25 cellular contexts compared by ENCODE assay signal in the genomic region with DNA sequence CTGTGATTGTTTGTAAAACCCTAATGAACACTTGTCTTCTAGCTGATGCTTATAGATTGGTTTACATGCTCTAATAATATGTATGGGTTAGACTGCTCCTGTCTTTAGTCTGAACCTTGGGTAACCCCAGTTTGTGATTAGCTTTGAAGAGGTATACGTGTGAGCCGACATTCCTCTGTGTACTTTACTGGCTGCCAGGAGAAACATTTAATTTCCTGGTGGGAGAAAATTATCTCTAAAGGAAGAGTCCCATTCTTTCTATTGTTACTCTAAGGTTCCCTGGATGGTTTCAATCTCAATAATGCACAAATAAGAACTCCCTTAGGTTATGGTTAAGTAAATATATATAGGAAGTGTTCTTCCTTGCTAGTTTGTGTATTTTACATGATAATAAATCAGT.
"Had no signal": no experiment of that assay in that cellular context is flagged by ENCODE, and none has a peak within 500 bp of the region (broad histone marks: within the 10 kb centered on the region; RNA-seq: fewer than 3 reads in every experiment).

No MANE protein-coding gene starts in this region.

- H3K27me3 ChIP-seq: brain microvascular endothelial cell, cardiac muscle cell, Peyer's patch, SJSA1 had no signal

- DNase-seq: activated CD4-positive, alpha-beta T cell treated with anti-CD3 and anti-CD28 coated beads for 4 hours; activated CD8-positive, alpha-beta memory T cell treated with anti-CD3 and anti-CD28 coated beads, Interleukin-2, amount 50 U/mL, for 4 hours; activated CD8-positive, alpha-beta T cell treated with anti-CD3 and anti-CD28 coated beads for 36 hours; activated gamma-delta T cell treated with Interleukin-2 at 50 U/mL for 16 hours; activated naive CD4-positive, alpha-beta T cell treated with anti-CD3 and anti-CD28 coated beads, Interleukin-2, amount 10 ng/mL, durations not matched to agents 7 days and 5 days; activated naive CD8-positive, alpha-beta T cell treated with anti-CD3 and anti-CD28 coated beads for 36 hours; activated T-cell treated with anti-CD3 and anti-CD28 coated beads, Interleukin-2, amount 50 U/mL, for 72 hours; brain microvascular endothelial cell; Karpas-422; MM.1S; NCI-H1105 treated with DMSO at 0.1 percent for 48 hours; NCI-H1436 treated with DMSO at 0.1 percent for 48 hours; NCI-H1930; NCI-H2171; NCI-H345; NCI-H510A; NCI-H526 treated with DMSO at 0.1 percent for 48 hours; Peyer's patch; SHP77 had no signal

- H3K4me3 Mint-ChIP-seq: activated CD8-positive, alpha-beta T cell treated with anti-CD3 and anti-CD28 coated beads for 36 hours; activated naive CD4-positive, alpha-beta T cell treated with anti-CD3 and anti-CD28 coated beads, Interleukin-2, amount 10 ng/mL, durations not matched to agents 7 days and 5 days; activated naive CD8-positive, alpha-beta T cell treated with anti-CD3 and anti-CD28 coated beads for 36 hours; activated T-cell treated with anti-CD3 and anti-CD28 coated beads, Interleukin-2, amount 50 U/mL, for 72 hours; T-helper 1 cell treated with Interleukin-12 subunit alpha and Interleukin-12 subunit beta and Interleukin-4 antibody, amounts not matched to agents 30 μg/mL and 1 μg/mL, for 36 hours had no signal

- H3K36me3 Mint-ChIP-seq: activated naive CD4-positive, alpha-beta T cell treated with anti-CD3 and anti-CD28 coated beads, Interleukin-2, amount 10 ng/mL, durations not matched to agents 7 days and 5 days; activated naive CD8-positive, alpha-beta T cell treated with anti-CD3 and anti-CD28 coated beads for 36 hours had no signal

- H3K27me3 Mint-ChIP-seq: activated CD8-positive, alpha-beta T cell treated with anti-CD3 and anti-CD28 coated beads for 36 hours; activated naive CD4-positive, alpha-beta T cell treated with anti-CD3 and anti-CD28 coated beads, Interleukin-2, amount 10 ng/mL, durations not matched to agents 7 days and 5 days; activated naive CD8-positive, alpha-beta T cell treated with anti-CD3 and anti-CD28 coated beads for 36 hours had no signal

- H3K27ac Mint-ChIP-seq: activated CD8-positive, alpha-beta T cell treated with anti-CD3 and anti-CD28 coated beads for 36 hours; activated naive CD4-positive, alpha-beta T cell treated with anti-CD3 and anti-CD28 coated beads, Interleukin-2, amount 10 ng/mL, durations not matched to agents 7 days and 5 days; activated naive CD8-positive, alpha-beta T cell treated with anti-CD3 and anti-CD28 coated beads for 36 hours; activated T-cell treated with anti-CD3 and anti-CD28 coated beads, Interleukin-2, amount 50 U/mL, for 72 hours; activated T-helper 2 cell treated with anti-CD3 and anti-CD28 coated beads, Interferon-gamma antibody, Interleukin-2, Interleukin-4, amounts not matched to agents 10 μg/mL and 5 μg/mL and 100 μg/mL, durations not matched to agents 14 hours and 24 hours and 36 hours; T-helper 1 cell treated with Interleukin-12 subunit alpha and Interleukin-12 subunit beta and Interleukin-4 antibody, amounts not matched to agents 30 μg/mL and 1 μg/mL, for 36 hours had no signal

- H3K9me3 ChIP-seq: SJSA1 had no signal

- H3K9me3 Mint-ChIP-seq: activated CD8-positive, alpha-beta T cell treated with anti-CD3 and anti-CD28 coated beads for 36 hours; activated naive CD8-positive, alpha-beta T cell treated with anti-CD3 and anti-CD28 coated beads for 36 hours had no signal

- H3K4me3 ChIP-seq: cardiac muscle cell, K562, Peyer's patch, SJSA1 had no signal

- H3K27ac ChIP-seq: brain microvascular endothelial cell, cardiac muscle cell, Peyer's patch, RWPE1, SJSA1 had no signal

- H3K36me3 ChIP-seq: brain microvascular endothelial cell, cardiac muscle cell, Peyer's patch, SJSA1 had no signal

- H3K4me1 ChIP-seq: Peyer's patch, SJSA1 had no signal

- FAIRE-seq: K562 had no signal

- H3K4me1 Mint-ChIP-seq: activated naive CD4-positive, alpha-beta T cell treated with anti-CD3 and anti-CD28 coated beads, Interleukin-2, amount 10 ng/mL, durations not matched to agents 7 days and 5 days; activated naive CD8-positive, alpha-beta T cell treated with anti-CD3 and anti-CD28 coated beads for 36 hours had no signal
